ENCODE assay signal across 8 cellular contexts in genomic region chr6:138509371-138509770, GRCh38. TPM values are rescaled to one million over a fixed set of nuclear protein-coding genes. Genes with fewer than 3 reads are reported as not detected.
DNase-seq lines count a peak whose midpoint lies in the region; ATAC-seq, FAIRE-seq and TF ChIP-seq lines count a peak whose summit lies in the region.

No MANE protein-coding gene starts in this region.

- no peaks in the 10 kb centered on the region for H3K27me3 Mint-ChIP-seq in astrocyte (ENCODE audit: low read depth, unreplicated experiment)

- POLR2A ChIA-PET in PC-3 (lab: Charles Lee; ENCODE audit: unreplicated experiment) = no interaction called here

- H3K4me1 ChIP-seq in PC-3 (ENCODE audit: insufficient read depth, low read length) (0 out of 2 replicates have a peak, but pooled peaks cover 6% of the 10 kb centered on the region), astrocyte (ENCODE audit: insufficient read depth, low read length) (no peaks in the 10 kb centered on the region)

- DNase-seq in COLO668 (lab: John Stamatoyannopoulos, UW; ENCODE audit: unreplicated experiment) = peak; percentile 37
- peak; percentile 52 for DNase-seq in HCEC 1CT
- peak; percentile 59 for DNase-seq in PC-3
- no peak for DNase-seq in astrocyte (ENCODE audit: low read depth)
- DNase-seq in iPS-NIHi11 (ENCODE audit: low spot score) = peak; percentile 45
- peak in 2 of 3 experiments; percentile 9 to 18 for DNase-seq in stimulated activated CD4-positive, alpha-beta T cell treated with anti-CD3 and anti-CD28 coated beads, TNF-alpha, amount 100 ng/mL, for 24 hours (ENCODE audit: low read depth in 3 of 3)

- ATAC-seq in PC-3 (peak; percentile 58; the same call in 1 of the 2 replicates), HG03135 (IDR thresholded peaks at IDR 0.05; ENCODE audit: unreplicated experiment) (no peak), GM18511 (IDR thresholded peaks at IDR 0.05; ENCODE audit: unreplicated experiment) (no peak)

- H3F3A ChIP-seq in PC-3 (ENCODE audit: low read length, unreplicated experiment) = no peaks in the 10 kb centered on the region

- H3K27ac ChIP-seq in PC-3 (ENCODE audit: low read length) (no peak overlapping the region), astrocyte (ENCODE audit: low read depth, low read length) (no peak overlapping the region)

- no peaks in the 10 kb centered on the region for H3K9me3 Mint-ChIP-seq in astrocyte (ENCODE audit: unreplicated experiment)

- BruUV-seq in PC-3 (replicated peaks; lab: Mats Ljungman, UMichigan) = no TSS peak

- H3K4me1 Mint-ChIP-seq in astrocyte (ENCODE audit: low read depth, unreplicated experiment) = peaks cover 10% of the 10 kb centered on the region

- CTCF ChIA-PET in PC-3 (lab: Charles Lee) = interaction anchor here (0.5 kb wide), 1 partner anchor 74 kb away, joined by 3 read pairs; no protein-coding TSS in a partner anchor

- no peak overlapping the region for H3K4me3 Mint-ChIP-seq in astrocyte (ENCODE audit: unreplicated experiment)

- 0 out of 2 replicates have a peak overlapping the region, but pooled peaks have one; percentile 46 for H2AFZ ChIP-seq in PC-3 (ENCODE audit: low read length)
- H2AFZ ChIP-seq in astrocyte (ENCODE audit: low read depth, low read length) = no peak overlapping the region

- H3K4me3 ChIP-seq in PC-3 (ENCODE audit: low read length) (no peak overlapping the region), astrocyte (ENCODE audit: insufficient read depth, low read depth, low read length) (no peak overlapping the region)

- TF ChIP-seq CTCF in PC-3 (conservative IDR thresholded peaks at IDR 0.05; ENCODE audit: low read depth, low read length) (peak; percentile 76), astrocyte (IDR thresholded peaks at IDR 0.05; ENCODE audit: insufficient read depth, low read depth, low read length) (peak; percentile 56)

- no peaks in the 10 kb centered on the region for H3K36me3 Mint-ChIP-seq in astrocyte (ENCODE audit: low read depth, unreplicated experiment)

- intact Hi-C loops in PC-3 (cut with micrococcal nuclease) = loop anchor here (1.0 to 2.0 kb wide), 3 partner anchors 41 to 393 kb away; no protein-coding TSS in a partner anchor

- no peak overlapping the region for H3K27ac Mint-ChIP-seq in astrocyte (ENCODE audit: unreplicated experiment)

- H3K9me3 ChIP-seq in PC-3 (ENCODE audit: low read length) (no peaks in the 10 kb centered on the region), astrocyte (ENCODE audit: insufficient read depth, low read depth, low read length) (no peaks in the 10 kb centered on the region)

- H3K79me2 ChIP-seq in PC-3 (ENCODE audit: low read length) = no peaks in the 10 kb centered on the region
- peaks cover 12% of the 10 kb centered on the region for H3K79me2 ChIP-seq in astrocyte (ENCODE audit: insufficient read depth, low read length)

- no peaks in the 10 kb centered on the region for H4K20me1 ChIP-seq in PC-3 (ENCODE audit: low read length)
- peaks cover 31% of the 10 kb centered on the region for H4K20me1 ChIP-seq in astrocyte (ENCODE audit: insufficient read depth, low read length)

- peak; percentile 39 for FAIRE-seq in astrocyte (lab: Jason Lieb, UNC)

- H3K36me3 ChIP-seq in PC-3 (ENCODE audit: low read depth, low read length) = no peaks in the 10 kb centered on the region
- no peaks in the 10 kb centered on the region for H3K36me3 ChIP-seq in astrocyte (ENCODE audit: insufficient read depth, low read length)

- H3K27me3 ChIP-seq in PC-3 (ENCODE audit: low read length) (no peaks in the 10 kb centered on the region), astrocyte (ENCODE audit: insufficient read depth, low read length) (no peaks in the 10 kb centered on the region)

- H3K4me2 ChIP-seq in PC-3 (ENCODE audit: low read length) = no peak overlapping the region
- no peak overlapping the region for H3K4me2 ChIP-seq in astrocyte (ENCODE audit: low read length)

- H3K9me2 ChIP-seq in PC-3 (replicated peaks; ENCODE audit: low read length) = no peaks in the 10 kb centered on the region

- no peak overlapping the region for H3K9ac ChIP-seq in PC-3 (ENCODE audit: low read length)
- H3K9ac ChIP-seq in astrocyte (ENCODE audit: low read length) = no peak overlapping the region

RNA-seq across cellular contexts. Expression of gene NHSL1, which starts 10.1 kb away (rescaled TPM):
- total RNA-seq in PC-3 (2014; rRNA removed) (4.8 and 6.1 TPM in 2 replicates), astrocyte (28.7 and 33.5 TPM in 2 replicates)
